ENCODE assay signal across 11 cellular contexts in the genomic region with DNA sequence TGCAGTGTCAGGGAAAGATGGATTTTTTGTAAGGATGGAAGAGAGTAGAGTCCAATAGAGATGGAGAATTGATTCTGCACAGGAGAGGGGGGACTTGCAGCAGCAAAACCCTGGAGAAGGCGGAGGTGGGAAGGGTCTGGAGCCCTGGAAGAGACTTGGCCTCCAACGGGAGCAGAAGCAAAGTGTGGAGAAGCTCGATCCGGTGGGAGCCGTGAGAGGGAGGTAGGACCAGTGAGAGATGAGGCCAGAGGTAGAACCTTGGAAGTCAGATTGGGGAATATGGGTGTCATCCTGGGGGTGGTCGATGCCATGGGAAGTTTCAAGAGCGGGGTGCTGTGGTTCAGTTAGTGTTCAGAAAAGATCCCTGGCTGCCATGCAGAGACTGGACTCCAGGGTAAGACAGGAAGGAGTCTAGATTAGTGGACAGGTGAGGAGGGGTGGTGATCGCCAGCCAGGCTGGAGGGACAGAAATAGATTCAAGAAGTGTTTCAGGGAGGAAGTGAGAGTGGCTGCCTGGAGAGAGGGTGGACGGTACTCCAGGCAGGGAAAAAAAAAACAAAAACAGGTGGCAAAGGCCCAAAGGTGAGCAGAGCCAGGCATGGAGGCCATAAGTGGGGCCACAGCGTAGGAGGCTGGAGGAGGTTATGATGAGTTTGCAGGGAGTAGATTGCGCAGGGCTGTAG. TPM values are rescaled to one million over a fixed set of nuclear protein-coding genes. Genes with fewer than 3 reads are reported as not detected.
DNase-seq lines count a peak whose midpoint lies in the region; ATAC-seq, FAIRE-seq and TF ChIP-seq lines count a peak whose summit lies in the region.
"Had no signal": no experiment of that assay in that cellular context is flagged by ENCODE, and none has a peak within 500 bp of the region (broad histone marks: within the 10 kb centered on the region; RNA-seq: fewer than 3 reads in every experiment).

No MANE protein-coding gene starts in this region.

- CTCF ChIA-PET in activated B cell treated with CpG ODN at 0.5 μM for 24 hours (lab: Charles Lee) (no interaction called here), HepG2 (lab: Yijun Ruan, JAX; ENCODE audit: low intra/inter-chr PET ratio, low total read pairs) (no interaction called here)

- H3K79me2 ChIP-seq in HepG2 (ENCODE audit: insufficient read depth, low read length) = peaks cover 40% of the 10 kb centered on the region

- TF ChIP-seq POLR2A in HepG2 (IDR thresholded peaks at IDR 0.05; ENCODE audit: insufficient read depth in 1 of 2, low read depth in 2 of 2, low read length in 2 of 2) = no peak

- H3K4me2 ChIP-seq in HepG2 (ENCODE audit: low read depth, low read length) = peak overlapping the region; percentile 24; the same call in 1 of the 2 replicates

- no peak for DNase-seq in heart right ventricle
- DNase-seq in cardiac septum (ENCODE audit: low spot score) = no peak
- DNase-seq in activated B cell treated with CpG ODN at 0.5 μM for 24 hours = no peak
- no peak for DNase-seq in HepG2 (ENCODE audit: low spot score)
- DNase-seq in upper lobe of right lung = peak; percentile 52
- no peak for DNase-seq in SW480 (ENCODE audit: low spot score)
- no peak for DNase-seq in retina
- DNase-seq: Caco-2, ovary had no signal

- H3K4me3 ChIP-seq in heart right ventricle = peak overlapping the region in 2 of 10 donors; percentile 2 to 21
- no peak overlapping the region for H3K4me3 ChIP-seq in HepG2 (replicated peaks in 1 of 3; ENCODE audit: insufficient read depth in 1 of 3, low read depth in 2 of 3, low read length in 3 of 3)
- no peak overlapping the region for H3K4me3 ChIP-seq in upper lobe of right lung
- H3K4me3 ChIP-seq: ovary had no signal

- H3K9me3 ChIP-seq in heart right ventricle (no peaks in the 10 kb centered on the region), HepG2 (ENCODE audit: low read length) (no peaks in the 10 kb centered on the region), upper lobe of right lung (no peaks in the 10 kb centered on the region)
- H3K9me3 ChIP-seq: Caco-2, ovary had no signal

- H3K4me1 Mint-ChIP-seq in activated B cell treated with CpG ODN at 0.5 μM for 24 hours = peaks cover 66% of the 10 kb centered on the region

- no peak overlapping the region for H2AFZ ChIP-seq in HepG2 (ENCODE audit: low read length)

- peak overlapping the region; percentile 85 for H3K27ac Mint-ChIP-seq in activated B cell treated with CpG ODN at 0.5 μM for 24 hours

- TF ChIP-seq CTCF in heart right ventricle (IDR thresholded peaks at IDR 0.05) = no peak
- no peak for TF ChIP-seq CTCF in activated B cell treated with CpG ODN at 0.5 μM for 24 hours (IDR thresholded peaks at IDR 0.05)
- TF ChIP-seq CTCF in HepG2 (CRISPR knock-in tag; IDR thresholded peaks at IDR 0.05) = no peak
- no peak for TF ChIP-seq CTCF in upper lobe of right lung (IDR thresholded peaks at IDR 0.05)

- TF ChIP-seq EP300 in HepG2 (IDR thresholded peaks at IDR 0.05; ENCODE audit: low read depth in 2 of 2, low read length in 2 of 2) (no peak), HepG2 (CRISPR knock-in tag; IDR thresholded peaks at IDR 0.05; ENCODE audit: borderline replicate concordance) (no peak)

- H3K27me3 ChIP-seq in heart right ventricle = no peaks in the 10 kb centered on the region
- H3K27me3 ChIP-seq in HepG2 (ENCODE audit: control insufficient read depth in 1 of 2, insufficient read depth in 2 of 2, low read length in 2 of 2) = no peaks in the 10 kb centered on the region; a peak in 1 of 5 replicates
- no peaks in the 10 kb centered on the region for H3K27me3 ChIP-seq in upper lobe of right lung
- H3K27me3 ChIP-seq: ovary had no signal

- POLR2A ChIA-PET in activated B cell treated with CpG ODN at 0.5 μM for 24 hours (lab: Charles Lee) = no interaction called here
- POLR2A ChIA-PET in HepG2 (lab: Yijun Ruan, JAX) = no interaction called here

- H3K27ac ChIP-seq in heart right ventricle (peak overlapping the region in 8 of 10 donors; percentile 73 to 89 (median 81)), HepG2 (ENCODE audit: extremely low read length, insufficient read depth, low read length) (no peak overlapping the region), upper lobe of right lung (peak overlapping the region; percentile 86)

- H3K36me3 Mint-ChIP-seq in activated B cell treated with CpG ODN at 0.5 μM for 24 hours (ENCODE audit: low read depth) = peaks cover 17% of the 10 kb centered on the region

- H4K20me1 ChIP-seq in HepG2 (ENCODE audit: insufficient read depth, low read length) = no peaks in the 10 kb centered on the region

- in situ Hi-C loops in HepG2 (cut with HindIII; ENCODE audit: extremely low pct_ligation_motif_present, low pct_unique_long_range_greater_than_20kb) = no loop called here

- TF ChIP-seq RAD21 in HepG2 (CRISPR knock-in tag; IDR thresholded peaks at IDR 0.05) = no peak

- peak overlapping the region; percentile 95 for H3K4me3 Mint-ChIP-seq in activated B cell treated with CpG ODN at 0.5 μM for 24 hours

- peaks cover 0 to 15% (median 8%) of the 10 kb centered on the region in 9 donors for H3K36me3 ChIP-seq in heart right ventricle
- peaks cover 7 to 20% of the 10 kb centered on the region in 2 experiments for H3K36me3 ChIP-seq in HepG2 (replicated peaks in 1 of 2; ENCODE audit: control insufficient read depth in 1 of 2, insufficient read depth in 2 of 2, low read length in 2 of 2)
- peaks cover 11% of the 10 kb centered on the region for H3K36me3 ChIP-seq in upper lobe of right lung
- H3K36me3 ChIP-seq: ovary had no signal

- no peaks in the 10 kb centered on the region for H3K27me3 Mint-ChIP-seq in activated B cell treated with CpG ODN at 0.5 μM for 24 hours

- H3K9me3 Mint-ChIP-seq in activated B cell treated with CpG ODN at 0.5 μM for 24 hours = no peaks in the 10 kb centered on the region

- H3K4me1 ChIP-seq in heart right ventricle (peaks cover 34 to 76% (median 56%) of the 10 kb centered on the region in 9 donors), HepG2 (ENCODE audit: insufficient read depth, low read length) (peaks cover 73% of the 10 kb centered on the region), upper lobe of right lung (peaks cover 53% of the 10 kb centered on the region)

- no peak for ATAC-seq in heart right ventricle
- ATAC-seq in activated B cell treated with CpG ODN at 0.5 μM for 24 hours (ENCODE audit: low read depth) = no peak
- no peak for ATAC-seq in HepG2
- peak; percentile 1 for ATAC-seq in upper lobe of right lung
- ATAC-seq in GM19452 (IDR thresholded peaks at IDR 0.05; ENCODE audit: unreplicated experiment) = no peak
- ATAC-seq: Panc1 had no signal

- intact Hi-C loops in heart right ventricle (cut with DNase I) = loop anchor here in 4 of 10 donors (5.0 kb wide), 2 partner anchors 47 to 67 kb away; no protein-coding TSS in a partner anchor
- intact Hi-C loops in cardiac septum (cut with DNase I) = loop anchor here (5.0 kb wide), 1 partner anchor 47 kb away; no protein-coding TSS in a partner anchor
- intact Hi-C loops in activated B cell treated with CpG ODN at 0.5 μM for 24 hours (cut with micrococcal nuclease) = loop anchor here (5.0 to 10.0 kb wide), 2 partner anchors 447 to 465 kb away; a partner anchor contains a TSS
- intact Hi-C loops in HepG2 (cut with micrococcal nuclease; ENCODE audit: unreplicated experiment) = loop anchor here (5.0 kb wide), 1 partner anchor 67 kb away; no protein-coding TSS in a partner anchor
- intact Hi-C loops in upper lobe of right lung (cut with DNase I) = no loop called here

- WGBS in heart right ventricle, 2 donors = 64% methylated on average over 11 of the region's 11 CpGs
- 93% methylated on average over 11 of the region's 11 CpGs for WGBS in HepG2 (ENCODE audit: low lambda C conversion rate)

- no peak overlapping the region for H3K9ac ChIP-seq in HepG2 (ENCODE audit: insufficient read depth, low read depth, low read length)

- FAIRE-seq in HepG2 (lab: Jason Lieb, UNC) = no peak

- BruUV-seq in HepG2 (replicated peaks; lab: Mats Ljungman, UMichigan) = no TSS peak

RNA-seq across cellular contexts. Expression of a gene that starts 2.6 kb away (rescaled TPM):
- total RNA-seq in heart right ventricle (10 to 100 TPM; 69.9 to 89.5 (median 76.5) TPM), cardiac septum (82.8 TPM), activated B cell treated with CpG ODN at 0.5 μM for 24 hours (49.1 and 57.7 TPM in 2 replicates), HepG2 (2016; rRNA removed; fragmentation: Illumina TruSeq; extraction: Trizol) (38.2 and 41.6 TPM in 2 replicates), upper lobe of right lung (50.0 TPM)
- polyA plus RNA-seq in heart right ventricle (10 to 100 TPM; 51.6 to 80.3 TPM), HepG2 (2011; rRNA removed) (67.9 and 68.5 TPM in 2 replicates)
- 6.6 and 9.3 TPM in 2 replicates for total RNA-seq in HepG2 (2016; cell fraction: cytosol; rRNA removed; fragmentation: Illumina TruSeq; extraction: Trizol; ENCODE audit: low read depth)
- 33.6 and 40.9 TPM in 2 replicates for total RNA-seq in HepG2 (2016; cell fraction: insoluble cytoplasmic fraction; rRNA removed; fragmentation: Illumina TruSeq; extraction: Trizol)
- total RNA-seq in HepG2 (2016; cell fraction: membrane; rRNA removed; fragmentation: Illumina TruSeq; extraction: Trizol) = 12.2 and 12.3 TPM in 2 replicates
- total RNA-seq in HepG2 (2016; cell fraction: nucleus; rRNA removed; fragmentation: Illumina TruSeq; extraction: Trizol) = 31.3 and 44.2 TPM in 2 replicates
- 52.3 and 70.1 TPM in 2 replicates for polyA plus RNA-seq in HepG2 (2011; cell fraction: cytosol; rRNA removed)
- polyA plus RNA-seq in HepG2 (2011; cell fraction: nucleus; rRNA removed) = 118 and 133 TPM in 2 replicates
- polyA plus RNA-seq in HepG2 (2012) = 33.2 and 36.7 TPM in 2 replicates
- 3.4 and 4.4 TPM in 2 replicates for polyA plus RNA-seq in HepG2 (2016; cell fraction: cytosol; fragmentation: Illumina TruSeq; extraction: Trizol; ENCODE audit: low read depth)
- polyA plus RNA-seq in HepG2 (2016; cell fraction: insoluble cytoplasmic fraction; fragmentation: Illumina TruSeq; extraction: Trizol; ENCODE audit: low read depth) = 45.7 and 54.9 TPM in 2 replicates
- 6.8 and 8.2 TPM in 2 replicates for polyA plus RNA-seq in HepG2 (2016; cell fraction: membrane; fragmentation: Illumina TruSeq; extraction: Trizol; ENCODE audit: low read depth)
- 82.9 and 89.8 TPM in 2 replicates for polyA plus RNA-seq in HepG2 (2016; cell fraction: nucleus; fragmentation: Illumina TruSeq; extraction: Trizol; ENCODE audit: insufficient read depth, low read depth)
- polyA minus RNA-seq in HepG2 (2011; rRNA and poly(A)+ RNA removed; ENCODE audit: low replicate concordance) = 92.2 and 144 TPM in 2 replicates
- polyA minus RNA-seq in HepG2 (2011; cell fraction: cytosol; rRNA and poly(A)+ RNA removed) = 26.7 and 26.9 TPM in 2 replicates
- polyA minus RNA-seq in HepG2 (2011; cell fraction: nucleus; rRNA and poly(A)+ RNA removed) = 63.0 and 66.9 TPM in 2 replicates

RNA-seq across cellular contexts. Expression of a gene that starts 52.6 kb away (rescaled TPM):
- total RNA-seq in heart right ventricle (100 to 1,000 TPM in 1 of 10 donors, 10 to 100 TPM in 9; 22.7 to 141 (median 46.4) TPM), cardiac septum (49.2 TPM), activated B cell treated with CpG ODN at 0.5 μM for 24 hours (not detected in 2 replicates), HepG2 (2016; rRNA removed; fragmentation: Illumina TruSeq; extraction: Trizol) (0.09 TPM in 1 of 2 replicates, not detected in the other), upper lobe of right lung (63.1 TPM)
- polyA plus RNA-seq in heart right ventricle (100 to 1,000 TPM in 1 of 2 donors, 10 to 100 TPM in 1; 49.3 to 204 TPM), HepG2 (2011; rRNA removed) (0.22 and 0.38 TPM in 2 replicates)
- total RNA-seq in HepG2 (2016; cell fraction: cytosol; rRNA removed; fragmentation: Illumina TruSeq; extraction: Trizol; ENCODE audit: low read depth) = not detected in 2 replicates
- not detected in 2 replicates for total RNA-seq in HepG2 (2016; cell fraction: insoluble cytoplasmic fraction; rRNA removed; fragmentation: Illumina TruSeq; extraction: Trizol)
- not detected in 2 replicates for total RNA-seq in HepG2 (2016; cell fraction: membrane; rRNA removed; fragmentation: Illumina TruSeq; extraction: Trizol)
- not detected in 2 replicates for total RNA-seq in HepG2 (2016; cell fraction: nucleus; rRNA removed; fragmentation: Illumina TruSeq; extraction: Trizol)
- 0.13 and 0.36 TPM in 2 replicates for polyA plus RNA-seq in HepG2 (2011; cell fraction: cytosol; rRNA removed)
- 2.3 and 2.4 TPM in 2 replicates for polyA plus RNA-seq in HepG2 (2011; cell fraction: nucleus; rRNA removed)
- polyA plus RNA-seq in HepG2 (2012) = 1.6 and 4.3 TPM in 2 replicates
- polyA plus RNA-seq in HepG2 (2016; cell fraction: cytosol; fragmentation: Illumina TruSeq; extraction: Trizol; ENCODE audit: low read depth) = not detected in 2 replicates
- polyA plus RNA-seq in HepG2 (2016; cell fraction: insoluble cytoplasmic fraction; fragmentation: Illumina TruSeq; extraction: Trizol; ENCODE audit: low read depth) = not detected in 2 replicates
- not detected in 2 replicates for polyA plus RNA-seq in HepG2 (2016; cell fraction: membrane; fragmentation: Illumina TruSeq; extraction: Trizol; ENCODE audit: low read depth)
- polyA plus RNA-seq in HepG2 (2016; cell fraction: nucleus; fragmentation: Illumina TruSeq; extraction: Trizol; ENCODE audit: insufficient read depth, low read depth) = 0.52 TPM in 1 of 2 replicates, not detected in the other
- 0.72 and 0.87 TPM in 2 replicates for polyA minus RNA-seq in HepG2 (2011; rRNA and poly(A)+ RNA removed; ENCODE audit: low replicate concordance)
- 0.62 and 1.3 TPM in 2 replicates for polyA minus RNA-seq in HepG2 (2011; cell fraction: cytosol; rRNA and poly(A)+ RNA removed)
- polyA minus RNA-seq in HepG2 (2011; cell fraction: nucleus; rRNA and poly(A)+ RNA removed) = 0.64 and 0.87 TPM in 2 replicates

Comparison
In these comparisons a context has a peak if more than half of its experiments do, and no peak if none do; other contexts are left out.
1. RNA of a gene that starts 52.6 kb away (total RNA-seq): 63.1 TPM in upper lobe of right lung (single experiment), 49.2 TPM in cardiac septum (single experiment) and 22.7 to 141 TPM in heart right ventricle; 0.09 TPM in HepG2 and not detected in activated B cell treated with CpG ODN at 0.5 μM for 24 hours; every median in the first group is over 10 times any median in the second.